ENCODE assay signal across 7 cellular contexts in genomic region chr14:106474362-106475028, GRCh38.
DNase-seq lines count a peak whose midpoint lies in the region; ATAC-seq and TF ChIP-seq lines count a peak whose summit lies in the region.
"Not testable (repeated sequence)": the region's sequence is repeated elsewhere in the genome, so short reads cannot be mapped to it uniquely, and the experiment has no call there.

No MANE protein-coding gene starts in this region.

- ATAC-seq in GM19351 (IDR thresholded peaks at IDR 0.05; ENCODE audit: unreplicated experiment) (peak; percentile 67), HG03378 (IDR thresholded peaks at IDR 0.05; ENCODE audit: unreplicated experiment) (peak; percentile 58)
- peak; percentile 80 for ATAC-seq in activated CD4-positive, alpha-beta T cell treated with anti-CD3 and anti-CD28 coated beads for 36 hours
- peak; percentile 72 to 76 for ATAC-seq in activated T-cell treated with anti-CD3 and anti-CD28 coated beads, Interleukin-2, amount 50 U/mL, for 4 hours
- peak; percentile 83 to 86 for ATAC-seq in activated naive CD4-positive, alpha-beta T cell treated with anti-CD3 and anti-CD28 coated beads, Interleukin-2, amount 50 U/mL, for 72 hours

- peaks cover 24% of the 10 kb centered on the region for H3K4me1 Mint-ChIP-seq in activated CD4-positive, alpha-beta T cell treated with anti-CD3 and anti-CD28 coated beads for 36 hours
- H3K4me1 Mint-ChIP-seq in activated T-cell treated with anti-CD3 and anti-CD28 coated beads, Interleukin-2, amount 50 U/mL, for 4 hours (ENCODE audit: low read depth), result peaks cover 11% of the 10 kb centered on the region

- not testable (repeated sequence) for H3K9me3 Mint-ChIP-seq in activated CD4-positive, alpha-beta T cell treated with anti-CD3 and anti-CD28 coated beads for 36 hours (ENCODE audit: low read depth); activated T-cell treated with anti-CD3 and anti-CD28 coated beads, Interleukin-2, amount 50 U/mL, for 4 hours; activated naive CD4-positive, alpha-beta T cell treated with anti-CD3 and anti-CD28 coated beads, Interleukin-2, amount 50 U/mL, for 72 hours

- peak overlapping the region; percentile 76 for H3K27ac Mint-ChIP-seq in activated CD4-positive, alpha-beta T cell treated with anti-CD3 and anti-CD28 coated beads for 36 hours
- peak overlapping the region; percentile 14 to 72 for H3K27ac Mint-ChIP-seq in activated naive CD4-positive, alpha-beta T cell treated with anti-CD3 and anti-CD28 coated beads, Interleukin-2, amount 50 U/mL, for 72 hours

- not testable (repeated sequence) for H3K36me3 ChIP-seq in GM06990 (ENCODE audit: control insufficient read depth, insufficient read depth, low read length)

- not testable (repeated sequence) for H3K27me3 Mint-ChIP-seq in activated CD4-positive, alpha-beta T cell treated with anti-CD3 and anti-CD28 coated beads for 36 hours; activated T-cell treated with anti-CD3 and anti-CD28 coated beads, Interleukin-2, amount 50 U/mL, for 4 hours (ENCODE audit: low read depth)

- not testable (repeated sequence) for H3K4me3 Mint-ChIP-seq in activated CD4-positive, alpha-beta T cell treated with anti-CD3 and anti-CD28 coated beads for 36 hours; activated T-cell treated with anti-CD3 and anti-CD28 coated beads, Interleukin-2, amount 50 U/mL, for 4 hours

- H3K36me3 Mint-ChIP-seq in activated CD4-positive, alpha-beta T cell treated with anti-CD3 and anti-CD28 coated beads for 36 hours (ENCODE audit: low read depth); activated T-cell treated with anti-CD3 and anti-CD28 coated beads, Interleukin-2, amount 50 U/mL, for 4 hours (ENCODE audit: insufficient read depth); activated naive CD4-positive, alpha-beta T cell treated with anti-CD3 and anti-CD28 coated beads, Interleukin-2, amount 50 U/mL, for 72 hours: not testable (repeated sequence)

- intact Hi-C loops in activated CD4-positive, alpha-beta T cell treated with anti-CD3 and anti-CD28 coated beads for 36 hours (cut with DNase I, micrococcal nuclease), result loop anchor here in 1 of 2 experiments (2.0 kb wide), 1 partner anchor 32 kb away; no protein-coding TSS in a partner anchor

- POLR2A ChIA-PET in activated CD4-positive, alpha-beta T cell treated with anti-CD3 and anti-CD28 coated beads for 36 hours (lab: Charles Lee), result interaction anchor here (0.6 to 1.6 kb wide), 4 partner anchors 14 to 144 kb away, joined by 3 to 11 read pairs (median 5); no protein-coding TSS in a partner anchor

- TF ChIP-seq CTCF in GM06990 (IDR thresholded peaks at IDR 0.05; ENCODE audit: insufficient read depth, low read length, poor library complexity, severe bottlenecking), result not testable (repeated sequence)

- H3K4me3 ChIP-seq in GM06990 (replicated peaks; ENCODE audit: low read depth, low read length), result not testable (repeated sequence)

- H3K27me3 ChIP-seq in GM06990 (replicated peaks; ENCODE audit: control insufficient read depth, insufficient read depth, low read length), result not testable (repeated sequence)

- peak; percentile 38 for DNase-seq in GM06990 (ENCODE audit: extremely low read depth, insufficient read length)
- peak; percentile 46 for DNase-seq in activated CD4-positive, alpha-beta T cell treated with anti-CD3 and anti-CD28 coated beads for 36 hours
- DNase-seq in activated T-cell treated with anti-CD3 and anti-CD28 coated beads, Interleukin-2, amount 50 U/mL, for 4 hours; activated naive CD4-positive, alpha-beta T cell treated with anti-CD3 and anti-CD28 coated beads, Interleukin-2, amount 50 U/mL, for 72 hours (ENCODE audit: low spot score in 2 of 2): not testable (repeated sequence)
- DNase-seq in stimulated activated CD4-positive, alpha-beta T cell treated with anti-CD3 and anti-CD28 coated beads, Interleukin-1b, Interleukin-23, amount 100 ng/mL, for 48 hours, result peak; percentile 35

- CTCF ChIA-PET in activated CD4-positive, alpha-beta T cell treated with anti-CD3 and anti-CD28 coated beads for 36 hours (lab: Charles Lee), result interaction anchor here (0.5 to 15.5 kb wide), 14 partner anchors 7 to 937 kb away, joined by 3 to 287 read pairs (median 4); no protein-coding TSS in a partner anchor
